ENCODE assay signal across 9 cellular contexts in the genomic region with DNA sequence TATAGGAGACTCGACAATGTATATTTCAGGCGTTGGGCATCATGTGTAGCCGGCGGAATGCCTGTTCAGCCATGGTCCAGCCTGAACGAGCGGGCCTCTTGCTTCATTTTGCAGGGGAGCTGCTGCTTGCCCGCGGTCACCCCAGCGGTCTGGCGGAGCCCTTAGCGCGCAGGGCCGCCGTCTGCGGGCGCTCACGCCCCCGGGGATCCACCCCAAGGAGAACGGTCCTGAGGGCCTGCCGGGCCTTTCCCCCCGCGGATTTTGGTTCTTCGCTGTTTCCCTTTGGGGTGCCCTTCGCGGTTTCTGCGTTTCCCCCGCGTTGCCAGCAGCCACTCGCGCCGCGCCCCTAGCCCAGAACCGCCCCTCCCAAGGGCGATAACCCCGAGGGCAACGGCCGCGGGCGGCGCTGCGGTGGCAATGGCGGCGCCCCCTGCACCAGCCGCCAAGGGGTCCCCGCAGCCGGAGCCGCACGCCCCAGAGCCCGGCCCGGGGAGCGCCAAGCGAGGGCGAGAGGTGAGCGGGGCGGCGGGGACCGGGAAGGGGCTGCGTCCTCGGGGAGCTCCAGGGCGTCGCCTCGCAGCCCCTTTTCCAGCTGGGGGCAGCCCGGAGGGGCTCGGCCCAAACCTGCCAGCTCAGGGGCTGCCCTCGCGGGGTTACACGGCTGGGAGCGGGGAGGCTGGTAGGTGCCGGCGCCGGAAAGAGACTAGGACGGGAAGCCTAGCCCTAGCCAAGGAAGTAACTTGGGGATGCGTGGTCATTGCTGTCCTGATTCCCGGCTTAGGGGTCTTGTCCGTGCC. TPM values are rescaled to one million over a fixed set of nuclear protein-coding genes. Genes with fewer than 3 reads are reported as not detected.
DNase-seq lines count a peak whose midpoint lies in the region; ATAC-seq and TF ChIP-seq lines count a peak whose summit lies in the region.
"Had no signal": no experiment of that assay in that cellular context is flagged by ENCODE, and none has a peak within 500 bp of the region (broad histone marks: within the 10 kb centered on the region; RNA-seq: fewer than 3 reads in every experiment).

A gene with protein sequence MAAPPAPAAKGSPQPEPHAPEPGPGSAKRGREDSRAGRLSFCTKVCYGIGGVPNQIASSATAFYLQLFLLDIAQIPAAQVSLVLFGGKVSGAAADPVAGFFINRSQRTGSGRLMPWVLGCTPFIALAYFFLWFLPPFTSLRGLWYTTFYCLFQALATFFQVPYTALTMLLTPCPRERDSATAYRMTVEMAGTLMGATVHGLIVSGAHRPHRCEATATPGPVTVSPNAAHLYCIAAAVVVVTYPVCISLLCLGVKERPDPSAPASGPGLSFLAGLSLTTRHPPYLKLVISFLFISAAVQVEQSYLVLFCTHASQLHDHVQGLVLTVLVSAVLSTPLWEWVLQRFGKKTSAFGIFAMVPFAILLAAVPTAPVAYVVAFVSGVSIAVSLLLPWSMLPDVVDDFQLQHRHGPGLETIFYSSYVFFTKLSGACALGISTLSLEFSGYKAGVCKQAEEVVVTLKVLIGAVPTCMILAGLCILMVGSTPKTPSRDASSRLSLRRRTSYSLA (plus strand): TSS at position 406 of the 797 bp plus-strand sequence. CDS start 12 bp downstream, at position 418.

- H3K27me3 ChIP-seq in A673 (replicated peaks; ENCODE audit: insufficient read depth, low read depth, low read length, poor library complexity) (no peaks in the 10 kb centered on the region), HUES6 (ENCODE audit: control insufficient read depth, insufficient read depth, low read length) (peaks cover 16% of the 10 kb centered on the region), mucosa of rectum (ENCODE audit: control insufficient read depth in 2 of 2, insufficient read depth in 2 of 2, low read length in 2 of 2) (peaks cover 21 to 30% of the 10 kb centered on the region in 2 donors)

- TF ChIP-seq CTCF in A673 (conservative IDR thresholded peaks at IDR 0.05; ENCODE audit: low read depth, low read length) (no peak), epithelial cell of proximal tubule (conservative IDR thresholded peaks at IDR 0.05; ENCODE audit: low read depth, low read length) (no peak)

- ATAC-seq in HG02759 (IDR thresholded peaks at IDR 0.05; ENCODE audit: unreplicated experiment) (no peak), HG03159 (IDR thresholded peaks at IDR 0.05; ENCODE audit: unreplicated experiment) (no peak)

- intact Hi-C loops in A673 (cut with micrococcal nuclease; ENCODE audit: unreplicated experiment), result no loop called here

- DNase-seq in A673 (ENCODE audit: low spot score) (no peak), epithelial cell of proximal tubule (ENCODE audit: low read depth) (no peak), KBM-7 (no peak), NCI-H1694 treated with DMSO at 0.1 percent for 48 hours (lab: John Stamatoyannopoulos, UW) (no peak)
- DNase-seq: nucleus accumbens had no signal

- no peaks in the 10 kb centered on the region for H3K4me1 ChIP-seq in A673 (ENCODE audit: insufficient read depth, low read length, poor library complexity, severe bottlenecking)
- peaks cover 20% of the 10 kb centered on the region for H3K4me1 ChIP-seq in HUES6 (ENCODE audit: control insufficient read depth, insufficient read depth, low read length)
- H3K4me1 ChIP-seq in mucosa of rectum (ENCODE audit: control insufficient read depth in 2 of 2, insufficient read depth in 2 of 2, low read length in 2 of 2), result peaks cover 4 to 6% of the 10 kb centered on the region in 2 donors

- no peaks in the 10 kb centered on the region for H3K9me3 ChIP-seq in A673 (ENCODE audit: low read depth, low read length, poor library complexity, severe bottlenecking)
- H3K9me3 ChIP-seq in HUES6 (ENCODE audit: control insufficient read depth, insufficient read depth, low read depth, low read length), result no peaks in the 10 kb centered on the region
- no peaks in the 10 kb centered on the region for H3K9me3 ChIP-seq in mucosa of rectum (ENCODE audit: control insufficient read depth in 2 of 2, low read length in 2 of 2)

- peak within 1 kb of the TSS; percentile 41 for H3K4me3 ChIP-seq in A673 (ENCODE audit: low read depth, low read length, poor library complexity, severe bottlenecking)
- H3K4me3 ChIP-seq in HUES6 (ENCODE audit: low read depth, low read length), result peak within 1 kb of the TSS; percentile 63
- H3K4me3 ChIP-seq in epithelial cell of proximal tubule (ENCODE audit: low read depth, low read length), result peak within 1 kb of the TSS; percentile 46
- peak within 1 kb of the TSS; percentile 20 to 50 for H3K4me3 ChIP-seq in mucosa of rectum (ENCODE audit: low read length in 2 of 2)

- H3K27ac ChIP-seq in A673 (ENCODE audit: low read depth, low read length, poor library complexity, severe bottlenecking) (no peak within 1 kb of the TSS), HUES6 (ENCODE audit: low read depth, low read length) (no peak within 1 kb of the TSS), mucosa of rectum (ENCODE audit: low read depth in 2 of 2, low read length in 2 of 2) (no peak within 1 kb of the TSS)

- H3K9ac ChIP-seq in HUES6 (ENCODE audit: low read length) (peak within 1 kb of the TSS; percentile 17), mucosa of rectum (ENCODE audit: low read depth in 1 of 2, low read length in 2 of 2) (no peak within 1 kb of the TSS)

- in situ Hi-C loops in KBM-7 (cut with MboI; ENCODE audit: low pct_unique_long_range_greater_than_20kb, low sequenced_read_pairs), result no loop called here

- BruUV-seq in A673 (replicated peaks; lab: Mats Ljungman, UMichigan), result no TSS peak

- POLR2A ChIA-PET in A673 (lab: Charles Lee; ENCODE audit: low non-redundant PET), result no interaction called here

- H3K36me3 ChIP-seq in A673 (ENCODE audit: insufficient read depth, low read length, poor library complexity, severe bottlenecking) (no peaks in the 10 kb centered on the region), HUES6 (ENCODE audit: control insufficient read depth, insufficient read depth, low read length) (no peaks in the 10 kb centered on the region), mucosa of rectum (ENCODE audit: control insufficient read depth in 2 of 2, insufficient read depth in 2 of 2, low read length in 2 of 2) (no peaks in the 10 kb centered on the region)

- CTCF ChIA-PET in A673 (lab: Charles Lee), result no interaction called here

RNA-seq across cellular contexts. Expression of the gene that starts here (rescaled TPM):
- total RNA-seq in A673 (2021), result 0.42 TPM in 1 of 2 replicates, not detected in the other
- total RNA-seq in epithelial cell of proximal tubule, result 0.06 and 0.43 TPM in 2 replicates
